Comparison of ENCODE assay signal across 1 cellular context in genomic region chr6:44222486-44222986, GRCh38.
TF ChIP-seq lines count a peak whose summit lies in the region.

No MANE protein-coding gene starts in this region.

TF ChIP-seq in K562, 482 proteins besides CTCF, POLR2A, EP300 and RAD21:
- TF ChIP-seq MAFK (IDR thresholded peaks at IDR 0.05; ENCODE audit: low read length) (no peak), EGR1 (conservative IDR thresholded peaks at IDR 0.05) (0 out of 2 replicates have a peak, but pooled peaks have one; percentile 16), MAZ (CRISPR knock-in tag; conservative IDR thresholded peaks at IDR 0.05 in 1 of 2, IDR thresholded peaks at IDR 0.05 in 1 of 2) (no peak), E2F4 (CRISPR knock-in tag; IDR thresholded peaks at IDR 0.05; ENCODE audit: low read depth) (0 out of 2 replicates have a peak, but pooled peaks have one; percentile 11)
